ENCODE assay signal across 20 cellular contexts in genomic region chr1:59739111-59739510, GRCh38.
"Had no signal": no experiment of that assay in that cellular context is flagged by ENCODE, and none has a peak within 500 bp of the region (broad histone marks: within the 10 kb centered on the region; RNA-seq: fewer than 3 reads in every experiment).

No MANE protein-coding gene starts in this region.

- H3K9ac ChIP-seq: neural progenitor cell had no signal

- H3K4me3 Mint-ChIP-seq: activated B cell treated with CpG ODN at 0.5 μM for 24 hours; activated CD4-positive, alpha-beta T cell treated with anti-CD3 and anti-CD28 coated beads, Interleukin-2, amount 10 ng/mL, durations not matched to agents 24 days and 14 days; activated CD8-positive, alpha-beta T cell treated with anti-CD3 and anti-CD28 coated beads, Interleukin-2, amount 10 ng/mL, durations not matched to agents 7 days and 5 days; activated naive CD4-positive, alpha-beta T cell treated with anti-CD3 and anti-CD28 coated beads, Interleukin-2, amount 50 U/mL, for 24 hours; immature natural killer cell; naive B cell; neural progenitor cell; stimulated activated memory B cell treated with anti-CD40 and anti-IgM and Interleukin-4, amounts not matched to agents 10 μg/mL and 1 μg/mL and 100 μg/mL, for 72 hours; T-helper 17 cell had no signal

- H3K27ac Mint-ChIP-seq: activated B cell treated with CpG ODN at 0.5 μM for 24 hours; activated CD4-positive, alpha-beta T cell treated with anti-CD3 and anti-CD28 coated beads, Interleukin-2, amount 10 ng/mL, durations not matched to agents 24 days and 14 days; activated CD8-positive, alpha-beta T cell treated with anti-CD3 and anti-CD28 coated beads, Interleukin-2, amount 10 ng/mL, durations not matched to agents 7 days and 5 days; activated naive CD4-positive, alpha-beta T cell treated with anti-CD3 and anti-CD28 coated beads, Interleukin-2, amount 50 U/mL, for 24 hours; immature natural killer cell; naive B cell; neural progenitor cell; stimulated activated memory B cell treated with anti-CD40 and anti-IgM and Interleukin-4, amounts not matched to agents 10 μg/mL and 1 μg/mL and 100 μg/mL, for 72 hours; T-helper 17 cell had no signal

- H3K9me3 ChIP-seq: tibial artery, uterus had no signal

- H3K27me3 Mint-ChIP-seq: activated B cell treated with CpG ODN at 0.5 μM for 24 hours; activated CD4-positive, alpha-beta T cell treated with anti-CD3 and anti-CD28 coated beads, Interleukin-2, amount 10 ng/mL, durations not matched to agents 24 days and 14 days; activated naive CD4-positive, alpha-beta T cell treated with anti-CD3 and anti-CD28 coated beads, Interleukin-2, amount 50 U/mL, for 24 hours; naive B cell; stimulated activated memory B cell treated with anti-CD40 and anti-IgM and Interleukin-4, amounts not matched to agents 10 μg/mL and 1 μg/mL and 100 μg/mL, for 72 hours; T-helper 17 cell had no signal

- ATAC-seq: activated CD8-positive, alpha-beta T cell treated with anti-CD3 and anti-CD28 coated beads, Interleukin-2, amount 10 ng/mL, durations not matched to agents 7 days and 5 days; lower lobe of right lung; stimulated activated memory B cell treated with anti-CD40 and anti-IgM and Interleukin-4, amounts not matched to agents 10 μg/mL and 1 μg/mL and 100 μg/mL, for 72 hours; T-helper 17 cell had no signal

- H3K4me3 ChIP-seq: lower lobe of right lung, neural progenitor cell, tibial artery, uterus had no signal

- H3K4me1 ChIP-seq: neural progenitor cell, uterus had no signal

- H3K9me3 Mint-ChIP-seq: activated naive CD4-positive, alpha-beta T cell treated with anti-CD3 and anti-CD28 coated beads, Interleukin-2, amount 50 U/mL, for 24 hours; immature natural killer cell had no signal

- H3K4me1 Mint-ChIP-seq: activated B cell treated with CpG ODN at 0.5 μM for 24 hours; activated CD4-positive, alpha-beta T cell treated with anti-CD3 and anti-CD28 coated beads, Interleukin-2, amount 10 ng/mL, durations not matched to agents 24 days and 14 days; activated naive CD4-positive, alpha-beta T cell treated with anti-CD3 and anti-CD28 coated beads, Interleukin-2, amount 50 U/mL, for 24 hours; immature natural killer cell; naive B cell; stimulated activated memory B cell treated with anti-CD40 and anti-IgM and Interleukin-4, amounts not matched to agents 10 μg/mL and 1 μg/mL and 100 μg/mL, for 72 hours; T-helper 17 cell had no signal

- H3K27me3 ChIP-seq: brain microvascular endothelial cell, neural progenitor cell, tibial artery, uterus had no signal

- H3K36me3 ChIP-seq: brain microvascular endothelial cell, lower lobe of right lung, neural progenitor cell, tibial artery, uterus had no signal

- DNase-seq: activated B cell treated with CpG ODN at 0.5 μM for 24 hours; activated CD4-positive, alpha-beta T cell treated with anti-CD3 and anti-CD28 coated beads, Interleukin-2, amount 10 ng/mL, durations not matched to agents 24 days and 14 days; activated CD8-positive, alpha-beta memory T cell treated with anti-CD3 and anti-CD28 coated beads, Interleukin-2, amount 50 U/mL, for 4 hours; activated CD8-positive, alpha-beta T cell treated with anti-CD3 and anti-CD28 coated beads, Interleukin-2, amount 10 ng/mL, durations not matched to agents 7 days and 5 days; activated effector memory CD4-positive, alpha-beta T cell treated with anti-CD3 and anti-CD28 coated beads, Interleukin-2, amount 50 U/mL, for 16 hours; activated T-cell treated with anti-CD3 and anti-CD28 coated beads, Interleukin-2, amount 50 U/mL, for 48 hours; amygdala; effector memory CD4-positive, alpha-beta T cell; foreskin melanocyte; immature natural killer cell; lower lobe of right lung; naive B cell; retina; T-helper 17 cell; tibial artery; uterus had no signal

- H3K27ac ChIP-seq: brain microvascular endothelial cell, lower lobe of right lung, neural progenitor cell, tibial artery, uterus had no signal
